Comparison of ENCODE assay signal across 13 cellular contexts in the genomic region with DNA sequence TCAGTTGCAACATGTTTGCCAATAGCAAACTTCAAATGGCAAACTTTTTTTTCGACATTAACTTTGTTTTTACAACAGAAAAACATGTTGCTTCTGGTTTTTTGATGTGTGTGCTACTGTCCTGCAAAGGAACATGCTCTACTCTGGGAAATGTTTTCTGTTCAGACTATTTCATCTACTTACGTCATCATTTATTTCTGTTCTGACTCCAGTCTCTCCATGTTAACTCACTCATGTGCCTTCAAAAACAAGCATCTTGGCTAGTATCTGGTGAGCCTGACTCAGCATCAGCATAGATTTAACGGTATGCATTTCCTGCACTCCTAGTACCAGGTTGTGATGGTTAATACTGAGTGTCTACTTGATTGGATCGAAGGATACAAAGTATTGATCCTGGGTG. TPM values are rescaled to one million over a fixed set of nuclear protein-coding genes. Genes with fewer than 3 reads are reported as not detected.
A peak's percentile ranks its signal among the peaks of the same experiment; 100 is the strongest.
DNase-seq lines count a peak whose midpoint lies in the region; ATAC-seq and TF ChIP-seq lines count a peak whose summit lies in the region.
"Had no signal": no experiment of that assay in that cellular context is flagged by ENCODE, and none has a peak within 500 bp of the region (broad histone marks: within the 10 kb centered on the region; RNA-seq: fewer than 3 reads in every experiment).

No MANE protein-coding gene starts in this region.

- BruUV-seq in OCI-LY7 (replicated peaks; lab: Mats Ljungman, UMichigan), result no TSS peak

- no peaks in the 10 kb centered on the region for H4K20me1 ChIP-seq in OCI-LY7 (ENCODE audit: insufficient read depth, low read length)

- peak; percentile 30 for DNase-seq in AG08396 (ENCODE audit: low spot score)
- DNase-seq in RKO (ENCODE audit: low spot score), result peak; percentile 30
- no peak for DNase-seq in esophagus muscularis mucosa (ENCODE audit: extremely low spot score)
- no peak for DNase-seq in prostate gland (ENCODE audit: low spot score)
- DNase-seq in OCI-LY7 (ENCODE audit: low spot score), result no peak
- DNase-seq in cerebellum (ENCODE audit: low spot score), result no peak
- no peak for DNase-seq in middle frontal gyrus (ENCODE audit: extremely low spot score, low spot score)
- DNase-seq: COR-L47, H7, mesendoderm, NCI-H2081 treated with DMSO at 0.1 percent for 48 hours, SW 1271 had no signal

- POLR2A ChIA-PET in OCI-LY7 (lab: Charles Lee), result interaction anchor here (0.8 to 1.8 kb wide), 2 partner anchors 58 to 1150 kb away, joined by 3 to 5 read pairs; no protein-coding TSS in a partner anchor

- H2AFZ ChIP-seq in OCI-LY7 (ENCODE audit: low read length), result no peak overlapping the region

- H3K9me2 ChIP-seq in OCI-LY7 (ENCODE audit: insufficient read depth, low read length), result no peaks in the 10 kb centered on the region

- TF ChIP-seq CTCF in esophagus muscularis mucosa (IDR thresholded peaks at IDR 0.05) (no peak), prostate gland (IDR thresholded peaks at IDR 0.05) (no peak), OCI-LY7 (conservative IDR thresholded peaks at IDR 0.05; ENCODE audit: low read length) (no peak)

- CTCF ChIA-PET in OCI-LY7 (lab: Charles Lee; ENCODE audit: unreplicated experiment), result no interaction called here

- H3K4me1 ChIP-seq in esophagus muscularis mucosa (peaks cover 19 to 28% (median 22%) of the 10 kb centered on the region in 4 donors), prostate gland (replicated peaks) (no peaks in the 10 kb centered on the region), OCI-LY7 (ENCODE audit: insufficient read depth, low read length, poor library complexity, severe bottlenecking) (no peaks in the 10 kb centered on the region)

- 70% methylated on average over 4 of the region's 4 CpGs for WGBS in esophagus muscularis mucosa
- 32% methylated on average over 4 of the region's 4 CpGs for WGBS in prostate gland

- no peaks in the 10 kb centered on the region for H3K9me3 ChIP-seq in esophagus muscularis mucosa
- H3K9me3 ChIP-seq in prostate gland, result no peaks in the 10 kb centered on the region
- no peaks in the 10 kb centered on the region for H3K9me3 ChIP-seq in OCI-LY7 (ENCODE audit: low read length)

- H3K27ac ChIP-seq in esophagus muscularis mucosa (replicated peaks in 1 of 4), result peak overlapping the region; percentile 39 to 67 (median 58)
- H3K27ac ChIP-seq in prostate gland, result peak overlapping the region; percentile 47 to 51
- H3K27ac ChIP-seq in OCI-LY7 (ENCODE audit: low read depth, low read length, poor library complexity, severe bottlenecking), result no peak overlapping the region

- H3K27me3 ChIP-seq in esophagus muscularis mucosa (no peaks in the 10 kb centered on the region), prostate gland (replicated peaks; ENCODE audit: insufficient read depth) (no peaks in the 10 kb centered on the region)

- no peaks in the 10 kb centered on the region for H3K79me2 ChIP-seq in OCI-LY7 (ENCODE audit: insufficient read depth, low read depth, low read length)

- no peak for ATAC-seq in HG02938 (IDR thresholded peaks at IDR 0.05; ENCODE audit: unreplicated experiment)

- TF ChIP-seq EP300 in esophagus muscularis mucosa (IDR thresholded peaks at IDR 0.05), result no peak

- intact Hi-C loops in esophagus muscularis mucosa (cut with DNase I) (loop anchor here (5.0 kb wide), 1 partner anchor 56 kb away; no protein-coding TSS in a partner anchor), prostate gland (cut with DNase I) (no loop called here), OCI-LY7 (cut with micrococcal nuclease; ENCODE audit: unreplicated experiment) (no loop called here)

- H3K4me3 ChIP-seq in esophagus muscularis mucosa, result no peak overlapping the region
- no peak overlapping the region for H3K4me3 ChIP-seq in prostate gland
- H3K4me3 ChIP-seq in OCI-LY7 (ENCODE audit: low read depth, low read length, poor library complexity, severe bottlenecking), result no peak overlapping the region

- H3K36me3 ChIP-seq in esophagus muscularis mucosa (peaks cover 0 to 46% (median 28%) of the 10 kb centered on the region in 4 donors), prostate gland (peaks cover 0 to 4% of the 10 kb centered on the region in 2 donors), OCI-LY7 (ENCODE audit: insufficient read depth, low read length) (peaks cover 46% of the 10 kb centered on the region)

- H3K4me2 ChIP-seq in OCI-LY7 (ENCODE audit: low read length), result no peak overlapping the region

- TF ChIP-seq POLR2A in esophagus muscularis mucosa (IDR thresholded peaks at IDR 0.05; ENCODE audit: low read depth) (no peak), prostate gland (IDR thresholded peaks at IDR 0.05) (no peak)

RNA-seq across cellular contexts. Expression of a gene that starts 36.1 kb away (rescaled TPM):
- total RNA-seq in esophagus muscularis mucosa, result 1 to 10 TPM; 1.7 to 2.9 (median 2.0) TPM
- total RNA-seq in prostate gland, result 10 to 100 TPM; 35.1 to 45.2 TPM
- total RNA-seq in OCI-LY7 (2014; rRNA removed; shearing (Covaris generic)), result not detected in 2 replicates
- not detected in 2 replicates for total RNA-seq in OCI-LY7 (2022)
- total RNA-seq in cerebellum, result 7.9 TPM

Comparison
In these comparisons a context has a peak if more than half of its experiments do, and no peak if none do; other contexts are left out.
1. DNase-seq: peak in AG08396 (single experiment) and RKO (single experiment); none in esophagus muscularis mucosa (single experiment), prostate gland (single experiment), OCI-LY7 (single experiment), cerebellum (single experiment) and middle frontal gyrus (single experiment).